ENCODE assay signal across 23 cellular contexts in genomic region chr5:16880547-16880946, GRCh38. TPM values are rescaled to one million over a fixed set of nuclear protein-coding genes. Genes with fewer than 3 reads are reported as not detected.
A peak's percentile ranks its signal among the peaks of the same experiment; 100 is the strongest.
DNase-seq lines count a peak whose midpoint lies in the region; ATAC-seq and TF ChIP-seq lines count a peak whose summit lies in the region.
"Had no signal": no experiment of that assay in that cellular context is flagged by ENCODE, and none has a peak within 500 bp of the region (broad histone marks: within the 10 kb centered on the region; RNA-seq: fewer than 3 reads in every experiment).

No MANE protein-coding gene starts in this region.

- H3K9ac ChIP-seq in neural progenitor cell: no peak overlapping the region
- H3K9ac ChIP-seq: BLaER1 treated with 17β-estradiol and CSF1 and Interleukin-3, amounts not matched to agents 10 nM and 100 nM had no signal

- H3K27me3 ChIP-seq in neural progenitor cell: no peaks in the 10 kb centered on the region
- no peaks in the 10 kb centered on the region for H3K27me3 ChIP-seq in PC-9 (ENCODE audit: insufficient read depth, low read depth)
- H3K27me3 ChIP-seq: BLaER1 treated with 17β-estradiol and CSF1 and Interleukin-3, amounts not matched to agents 10 nM and 100 nM; cardiac muscle cell; spleen had no signal

- BruUV-seq in PC-9 (replicated peaks; lab: Mats Ljungman, UMichigan): no TSS peak

- H3K36me3 Mint-ChIP-seq in chondrocyte (ENCODE audit: low read depth): peaks cover 3% of the 10 kb centered on the region
- peaks cover 13% of the 10 kb centered on the region for H3K36me3 Mint-ChIP-seq in neural progenitor cell
- H3K36me3 Mint-ChIP-seq: IgD-negative memory B cell, memory B cell had no signal

- peak overlapping the region; percentile 37 for H3K27ac Mint-ChIP-seq in chondrocyte (ENCODE audit: unreplicated experiment)
- peak overlapping the region; percentile 12 for H3K27ac Mint-ChIP-seq in neural progenitor cell
- H3K27ac Mint-ChIP-seq: IgD-negative memory B cell; memory B cell; T-helper 1 cell treated with Interleukin-12 subunit alpha and Interleukin-12 subunit beta and Interleukin-4 antibody, amounts not matched to agents 30 μg/mL and 1 μg/mL, for 36 hours had no signal

- no peaks in the 10 kb centered on the region for H3K9me2 ChIP-seq in PC-9 (ENCODE audit: insufficient read depth)

- no peaks in the 10 kb centered on the region for H3K9me3 ChIP-seq in neural progenitor cell (ENCODE audit: low read depth)
- H3K9me3 ChIP-seq in PC-9 (ENCODE audit: insufficient read depth, low read depth): no peaks in the 10 kb centered on the region

- no peak for TF ChIP-seq CTCF in chondrocyte (IDR thresholded peaks at IDR 0.05)
- TF ChIP-seq CTCF in neural progenitor cell (IDR thresholded peaks at IDR 0.05): no peak
- TF ChIP-seq CTCF in PC-9 (conservative IDR thresholded peaks at IDR 0.05): no peak

- no peak overlapping the region for H3K4me2 ChIP-seq in neural progenitor cell
- no peak overlapping the region for H3K4me2 ChIP-seq in PC-9
- H3K4me2 ChIP-seq: BLaER1 treated with 17β-estradiol and CSF1 and Interleukin-3, amounts not matched to agents 10 nM and 100 nM had no signal

- H3K79me2 ChIP-seq in neural progenitor cell (ENCODE audit: low read depth) (peaks cover 75% of the 10 kb centered on the region), PC-9 (ENCODE audit: low read depth) (peaks cover 66% of the 10 kb centered on the region)

- no peak overlapping the region for H3K27ac ChIP-seq in neural progenitor cell
- no peak overlapping the region for H3K27ac ChIP-seq in PC-9
- H3K27ac ChIP-seq: BLaER1 treated with 17β-estradiol and CSF1 and Interleukin-3, amounts not matched to agents 10 nM and 100 nM; cardiac muscle cell; epithelial cell of prostate; HL-60; spleen had no signal

- intact Hi-C loops in PC-9 (cut with micrococcal nuclease; ENCODE audit: unreplicated experiment): no loop called here

- H3K9me3 Mint-ChIP-seq in chondrocyte (ENCODE audit: low read depth) (no peaks in the 10 kb centered on the region), neural progenitor cell (peaks cover 1% of the 10 kb centered on the region)
- H3K9me3 Mint-ChIP-seq: IgD-negative memory B cell; T-helper 1 cell treated with Interleukin-12 subunit alpha and Interleukin-12 subunit beta and Interleukin-4 antibody, amounts not matched to agents 30 μg/mL and 1 μg/mL, for 36 hours had no signal

- no peaks in the 10 kb centered on the region for H3K27me3 Mint-ChIP-seq in chondrocyte (ENCODE audit: low read depth)
- no peaks in the 10 kb centered on the region for H3K27me3 Mint-ChIP-seq in neural progenitor cell (ENCODE audit: insufficient read depth, low read depth)

- peaks cover 79% of the 10 kb centered on the region for H3K4me1 Mint-ChIP-seq in chondrocyte (ENCODE audit: low read depth)
- H3K4me1 Mint-ChIP-seq in neural progenitor cell: peaks cover 26% of the 10 kb centered on the region
- H3K4me1 Mint-ChIP-seq: IgD-negative memory B cell, memory B cell had no signal

- H3K4me3 ChIP-seq in neural progenitor cell (no peak overlapping the region), PC-9 (no peak overlapping the region)
- H3K4me3 ChIP-seq: BLaER1 treated with 17β-estradiol and CSF1 and Interleukin-3, amounts not matched to agents 10 nM and 100 nM; cardiac muscle cell; spleen had no signal

- no peak overlapping the region for H3K4me3 Mint-ChIP-seq in chondrocyte (ENCODE audit: unreplicated experiment)
- H3K4me3 Mint-ChIP-seq in neural progenitor cell: no peak overlapping the region
- H3K4me3 Mint-ChIP-seq: IgD-negative memory B cell; memory B cell; T-helper 1 cell treated with Interleukin-12 subunit alpha and Interleukin-12 subunit beta and Interleukin-4 antibody, amounts not matched to agents 30 μg/mL and 1 μg/mL, for 36 hours had no signal

- H3K4me1 ChIP-seq in neural progenitor cell (peaks cover 21% of the 10 kb centered on the region), PC-9 (replicated peaks; ENCODE audit: insufficient read depth) (peaks cover 24% of the 10 kb centered on the region)

- CTCF ChIA-PET in PC-9 (lab: Charles Lee): interaction anchor here (0.7 kb wide), 1 partner anchor 251 kb away, joined by 3 read pairs; no protein-coding TSS in a partner anchor

- DNase-seq in NCI-H510A treated with DMSO at 0.1 percent for 48 hours (lab: John Stamatoyannopoulos, UW) (peak; percentile 54), NCI-H510A (lab: John Stamatoyannopoulos, UW) (no peak), chondrocyte (ENCODE audit: low spot score) (no peak), neural progenitor cell (ENCODE audit: low spot score) (no peak), PC-9 (no peak), DMS114 treated with DMSO at 0.1 percent for 48 hours (lab: John Stamatoyannopoulos, UW; ENCODE audit: unreplicated experiment) (no peak)
- DNase-seq: ACHN; activated gamma-delta T cell treated with Interleukin-2 at 50 U/mL for 16 hours; foreskin melanocyte; NCI-H1417 treated with DMSO at 0.1 percent for 48 hours; NCI-H82; PC-3; spleen; stimulated activated CD4-positive, alpha-beta T cell treated with anti-CD3 and anti-CD28 coated beads, Interleukin-4, amount 100 ng/mL, for 4 hours had no signal

- no peaks in the 10 kb centered on the region for H3K36me3 ChIP-seq in neural progenitor cell
- no peaks in the 10 kb centered on the region for H3K36me3 ChIP-seq in PC-9 (ENCODE audit: low read depth)
- H3K36me3 ChIP-seq: BLaER1 treated with 17β-estradiol and CSF1 and Interleukin-3, amounts not matched to agents 10 nM and 100 nM; cardiac muscle cell had no signal

- H3F3A ChIP-seq in neural progenitor cell (ENCODE audit: low read depth) (no peaks in the 10 kb centered on the region), PC-9 (ENCODE audit: insufficient read depth, low read depth) (peaks cover 9% of the 10 kb centered on the region)

- no peak overlapping the region for H2AFZ ChIP-seq in neural progenitor cell (replicated peaks)
- H2AFZ ChIP-seq in PC-9: no peak overlapping the region

- H4K20me1 ChIP-seq in neural progenitor cell (ENCODE audit: low read depth): peaks cover 34% of the 10 kb centered on the region
- H4K20me1 ChIP-seq in PC-9 (ENCODE audit: insufficient read depth): no peaks in the 10 kb centered on the region
- H4K20me1 ChIP-seq: BLaER1 treated with 17β-estradiol and CSF1 and Interleukin-3, amounts not matched to agents 10 nM and 100 nM had no signal

- ATAC-seq in GM18502 (IDR thresholded peaks at IDR 0.05; ENCODE audit: poor library complexity, unreplicated experiment) (no peak), HG03025 (IDR thresholded peaks at IDR 0.05; ENCODE audit: low FRiP score, unreplicated experiment) (no peak)
- ATAC-seq: PC-3 had no signal

- POLR2A ChIA-PET in PC-9 (lab: Charles Lee; ENCODE audit: unreplicated experiment): no interaction called here

RNA-seq across cellular contexts. Expression of gene MYO10, which starts 55.5 kb away (rescaled TPM):
- 51.9 to 55.4 TPM (median 54.5 TPM) in 3 replicates for total RNA-seq in chondrocyte
- 39.1 and 59.9 TPM in 2 replicates for total RNA-seq in neural progenitor cell (ENCODE audit: low replicate concordance)
- total RNA-seq in PC-9 (2021): 92.8 and 116 TPM in 2 replicates
